Comparison of ENCODE assay signal across 8 cellular contexts in the genomic region with DNA sequence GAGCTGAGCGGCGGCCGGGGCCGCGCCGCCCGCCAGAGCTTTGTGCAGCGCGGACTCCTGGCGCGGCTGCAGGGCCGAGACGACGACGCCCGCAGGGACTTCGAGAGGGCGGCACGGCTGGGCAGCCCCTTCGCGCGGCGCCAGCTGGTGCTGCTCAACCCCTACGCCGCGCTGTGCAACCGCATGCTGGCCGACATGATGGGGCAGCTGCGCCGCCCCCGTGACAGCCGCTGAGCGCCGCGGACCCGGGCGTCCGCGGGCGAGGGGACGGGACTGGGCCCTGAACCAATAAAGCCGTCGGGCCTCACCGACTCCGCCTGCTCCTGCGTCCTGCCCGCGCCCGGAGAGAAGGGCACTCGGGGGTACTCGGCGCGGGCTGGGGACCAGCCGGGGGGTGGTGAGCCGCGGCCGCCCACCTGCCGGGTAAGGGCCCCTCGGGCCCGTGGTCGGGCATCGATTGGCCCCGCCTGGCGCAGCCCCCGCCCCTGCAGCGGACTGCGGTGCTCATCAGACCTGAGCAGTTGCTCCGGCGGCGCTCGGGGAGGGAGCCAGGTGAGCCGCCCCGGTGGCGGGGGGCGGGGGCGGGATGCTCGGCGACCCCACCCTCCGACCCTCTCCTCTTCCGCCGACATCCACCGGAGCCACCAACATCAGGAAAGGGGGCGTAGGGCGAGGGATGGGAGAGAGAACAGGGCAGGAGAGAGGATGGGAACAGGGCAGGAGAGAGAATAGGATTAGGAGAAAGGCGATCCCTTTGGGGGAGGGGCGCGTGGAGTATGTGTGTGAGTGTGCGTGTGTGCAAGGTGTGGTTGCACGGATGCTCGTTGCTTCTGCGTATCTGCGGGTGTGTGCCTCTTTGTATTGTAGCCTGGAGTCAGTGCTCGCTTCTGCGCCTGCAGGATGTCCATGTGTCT. TPM values are rescaled to one million over a fixed set of nuclear protein-coding genes. Genes with fewer than 3 reads are reported as not detected.
DNase-seq lines count a peak whose midpoint lies in the region; ATAC-seq and TF ChIP-seq lines count a peak whose summit lies in the region.

Gene TMEM25 (plus strand): TSS at position 510 of the 914 bp plus-strand sequence. CDS start 610 bp downstream, outside the sequence.

- peaks cover 5% of the 10 kb centered on the region for H3K36me3 ChIP-seq in NT2/D1 (ENCODE audit: insufficient read depth, insufficient read length, low read length)

- H3K4me1 ChIP-seq in NT2/D1 (ENCODE audit: insufficient read depth, insufficient read length) = peaks cover 8% of the 10 kb centered on the region

- H3K4me3 Mint-ChIP-seq in activated T-cell treated with anti-CD3 and anti-CD28 coated beads, Interleukin-2, amount 50 U/mL, for 72 hours = peak within 1 kb of the TSS; percentile 93
- peak within 1 kb of the TSS; percentile 87 to 99 (median 94) for H3K4me3 Mint-ChIP-seq in naive thymus-derived CD8-positive, alpha-beta T cell
- H3K4me3 Mint-ChIP-seq in stimulated activated effector memory CD8-positive, alpha-beta T cell treated with anti-CD3 and anti-CD28 coated beads, Interleukin-12 subunit alpha, Interleukin-12 subunit beta, amount 100 ng/mL, for 72 hours = peak within 1 kb of the TSS; percentile 81

- H3K27me3 ChIP-seq in NT2/D1 (ENCODE audit: insufficient read depth, insufficient read length) = no peaks in the 10 kb centered on the region

- POLR2A ChIA-PET in naive thymus-derived CD8-positive, alpha-beta T cell (lab: Charles Lee) = interaction anchor here (0.9 to 1.4 kb wide), 3 partner anchors 41 to 132 kb away, joined by 3 to 5 read pairs (median 4); partner anchors contain the start of gene ARCN1

- no peak for TF ChIP-seq CTCF in fibroblast of mammary gland (conservative IDR thresholded peaks at IDR 0.05; ENCODE audit: control insufficient read depth, insufficient read depth, low read depth, low read length)

- H3K36me3 Mint-ChIP-seq in activated T-cell treated with anti-CD3 and anti-CD28 coated beads, Interleukin-2, amount 50 U/mL, for 72 hours (ENCODE audit: insufficient read depth in 2 of 2) = peaks cover 0 to 3% of the 10 kb centered on the region in 2 donors
- peaks cover 0 to 17% (median 0%) of the 10 kb centered on the region in 3 donors for H3K36me3 Mint-ChIP-seq in naive thymus-derived CD8-positive, alpha-beta T cell
- peaks cover 37% of the 10 kb centered on the region for H3K36me3 Mint-ChIP-seq in stimulated activated effector memory CD8-positive, alpha-beta T cell treated with anti-CD3 and anti-CD28 coated beads, Interleukin-12 subunit alpha, Interleukin-12 subunit beta, amount 100 ng/mL, for 72 hours

- no peaks in the 10 kb centered on the region for H3K9me3 ChIP-seq in NT2/D1 (ENCODE audit: insufficient read depth, low read length)

- no peaks in the 10 kb centered on the region for H3K27me3 Mint-ChIP-seq in activated T-cell treated with anti-CD3 and anti-CD28 coated beads, Interleukin-2, amount 50 U/mL, for 72 hours (ENCODE audit: low read depth)
- H3K27me3 Mint-ChIP-seq in naive thymus-derived CD8-positive, alpha-beta T cell = no peaks in the 10 kb centered on the region

- peak within 1 kb of the TSS; percentile 83 for H3K4me3 ChIP-seq in NT2/D1 (ENCODE audit: insufficient read length, low read depth)
- peak within 1 kb of the TSS; percentile 40 for H3K4me3 ChIP-seq in fibroblast of mammary gland (ENCODE audit: control insufficient read depth, low read depth, low read length)

- peak within 1 kb of the TSS; percentile 95 for H3K27ac Mint-ChIP-seq in activated T-cell treated with anti-CD3 and anti-CD28 coated beads, Interleukin-2, amount 50 U/mL, for 72 hours
- H3K27ac Mint-ChIP-seq in naive thymus-derived CD8-positive, alpha-beta T cell = peak within 1 kb of the TSS; percentile 88 to 97 (median 95)
- H3K27ac Mint-ChIP-seq in stimulated activated effector memory CD8-positive, alpha-beta T cell treated with anti-CD3 and anti-CD28 coated beads, Interleukin-12 subunit alpha, Interleukin-12 subunit beta, amount 100 ng/mL, for 72 hours = peak within 1 kb of the TSS; percentile 77

- peaks cover 29% of the 10 kb centered on the region for H3K4me1 Mint-ChIP-seq in activated T-cell treated with anti-CD3 and anti-CD28 coated beads, Interleukin-2, amount 50 U/mL, for 72 hours (ENCODE audit: low read depth)
- H3K4me1 Mint-ChIP-seq in naive thymus-derived CD8-positive, alpha-beta T cell = peaks cover 24 to 49% (median 37%) of the 10 kb centered on the region in 4 donors
- H3K4me1 Mint-ChIP-seq in stimulated activated effector memory CD8-positive, alpha-beta T cell treated with anti-CD3 and anti-CD28 coated beads, Interleukin-12 subunit alpha, Interleukin-12 subunit beta, amount 100 ng/mL, for 72 hours = peaks cover 31% of the 10 kb centered on the region

- peak; percentile 61 for ATAC-seq in HG03045 (IDR thresholded peaks at IDR 0.05; ENCODE audit: unreplicated experiment)
- ATAC-seq in activated T-cell treated with anti-CD3 and anti-CD28 coated beads, Interleukin-2, amount 50 U/mL, for 72 hours (replicated peaks in 1 of 2) = peak; percentile 87 to 89
- ATAC-seq in naive thymus-derived CD8-positive, alpha-beta T cell = peak; percentile 85
- peak; percentile 90 for ATAC-seq in stimulated activated effector memory CD8-positive, alpha-beta T cell treated with anti-CD3 and anti-CD28 coated beads, Interleukin-12 subunit alpha, Interleukin-12 subunit beta, amount 100 ng/mL, for 72 hours

- peak within 1 kb of the TSS; percentile 90 for H3K9ac ChIP-seq in NT2/D1 (ENCODE audit: insufficient read length, low read depth)

- DNase-seq in DMS 273 (lab: John Stamatoyannopoulos, UW; ENCODE audit: unreplicated experiment) (peak; percentile 79), DMS 273 treated with DMSO at 0.1 percent for 48 hours (lab: John Stamatoyannopoulos, UW) (no peak), NT2/D1 (ENCODE audit: low read depth, low spot score) (peak; percentile 43), fibroblast of mammary gland (ENCODE audit: low read depth) (peak; percentile 10)
- DNase-seq in activated T-cell treated with anti-CD3 and anti-CD28 coated beads, Interleukin-2, amount 50 U/mL, for 72 hours = peak; percentile 86 to 89
- peak; percentile 62 to 84 (median 70) for DNase-seq in naive thymus-derived CD8-positive, alpha-beta T cell
- DNase-seq in stimulated activated effector memory CD8-positive, alpha-beta T cell treated with anti-CD3 and anti-CD28 coated beads, Interleukin-12 subunit alpha, Interleukin-12 subunit beta, amount 100 ng/mL, for 72 hours (ENCODE audit: low spot score in 2 of 2) = peak; percentile 62 to 87

- no peaks in the 10 kb centered on the region for H3K9me3 Mint-ChIP-seq in activated T-cell treated with anti-CD3 and anti-CD28 coated beads, Interleukin-2, amount 50 U/mL, for 72 hours
- no peaks in the 10 kb centered on the region for H3K9me3 Mint-ChIP-seq in naive thymus-derived CD8-positive, alpha-beta T cell
- no peaks in the 10 kb centered on the region for H3K9me3 Mint-ChIP-seq in stimulated activated effector memory CD8-positive, alpha-beta T cell treated with anti-CD3 and anti-CD28 coated beads, Interleukin-12 subunit alpha, Interleukin-12 subunit beta, amount 100 ng/mL, for 72 hours

RNA-seq across cellular contexts. Expression of gene TMEM25, which starts in this region (rescaled TPM):
- total RNA-seq in activated T-cell treated with anti-CD3 and anti-CD28 coated beads, Interleukin-2, amount 50 U/mL, for 72 hours = 10 to 100 TPM; 18.1 to 18.6 TPM
- total RNA-seq in naive thymus-derived CD8-positive, alpha-beta T cell = 10 to 100 TPM; 30.4 to 31.0 TPM
- polyA plus RNA-seq in naive thymus-derived CD8-positive, alpha-beta T cell = 10 to 100 TPM; 14.6 to 26.4 (median 15.0) TPM
